Comparison of ENCODE assay signal across 2 cellular contexts in genomic region chr20:47675190-47676142, GRCh38.
TF ChIP-seq lines count a peak whose summit lies in the region.

No MANE protein-coding gene starts in this region.

TF ChIP-seq in GM23338, 12 proteins besides CTCF, POLR2A, EP300 and RAD21 (continued from another document):
- TF ChIP-seq ZNF331 (CRISPR knock-in tag; IDR thresholded peaks at IDR 0.05; ENCODE audit: low read depth), result no peak
- no peak for TF ChIP-seq EZH2 (IDR thresholded peaks at IDR 0.05; ENCODE audit: low read depth, unreplicated experiment)
- no peak for TF ChIP-seq NANOG (IDR thresholded peaks at IDR 0.05; ENCODE audit: borderline replicate concordance)
- no peak for TF ChIP-seq CREB1 (CRISPR knock-in tag; IDR thresholded peaks at IDR 0.05; ENCODE audit: low read depth)
- no peak for TF ChIP-seq STAT1 (IDR thresholded peaks at IDR 0.05; ENCODE audit: unreplicated experiment)
- TF ChIP-seq EZH2phosphoT487 (IDR thresholded peaks at IDR 0.05; ENCODE audit: unreplicated experiment), result no peak
- no peak for TF ChIP-seq ETS1 (IDR thresholded peaks at IDR 0.05)
- TF ChIP-seq, protein P1, sequence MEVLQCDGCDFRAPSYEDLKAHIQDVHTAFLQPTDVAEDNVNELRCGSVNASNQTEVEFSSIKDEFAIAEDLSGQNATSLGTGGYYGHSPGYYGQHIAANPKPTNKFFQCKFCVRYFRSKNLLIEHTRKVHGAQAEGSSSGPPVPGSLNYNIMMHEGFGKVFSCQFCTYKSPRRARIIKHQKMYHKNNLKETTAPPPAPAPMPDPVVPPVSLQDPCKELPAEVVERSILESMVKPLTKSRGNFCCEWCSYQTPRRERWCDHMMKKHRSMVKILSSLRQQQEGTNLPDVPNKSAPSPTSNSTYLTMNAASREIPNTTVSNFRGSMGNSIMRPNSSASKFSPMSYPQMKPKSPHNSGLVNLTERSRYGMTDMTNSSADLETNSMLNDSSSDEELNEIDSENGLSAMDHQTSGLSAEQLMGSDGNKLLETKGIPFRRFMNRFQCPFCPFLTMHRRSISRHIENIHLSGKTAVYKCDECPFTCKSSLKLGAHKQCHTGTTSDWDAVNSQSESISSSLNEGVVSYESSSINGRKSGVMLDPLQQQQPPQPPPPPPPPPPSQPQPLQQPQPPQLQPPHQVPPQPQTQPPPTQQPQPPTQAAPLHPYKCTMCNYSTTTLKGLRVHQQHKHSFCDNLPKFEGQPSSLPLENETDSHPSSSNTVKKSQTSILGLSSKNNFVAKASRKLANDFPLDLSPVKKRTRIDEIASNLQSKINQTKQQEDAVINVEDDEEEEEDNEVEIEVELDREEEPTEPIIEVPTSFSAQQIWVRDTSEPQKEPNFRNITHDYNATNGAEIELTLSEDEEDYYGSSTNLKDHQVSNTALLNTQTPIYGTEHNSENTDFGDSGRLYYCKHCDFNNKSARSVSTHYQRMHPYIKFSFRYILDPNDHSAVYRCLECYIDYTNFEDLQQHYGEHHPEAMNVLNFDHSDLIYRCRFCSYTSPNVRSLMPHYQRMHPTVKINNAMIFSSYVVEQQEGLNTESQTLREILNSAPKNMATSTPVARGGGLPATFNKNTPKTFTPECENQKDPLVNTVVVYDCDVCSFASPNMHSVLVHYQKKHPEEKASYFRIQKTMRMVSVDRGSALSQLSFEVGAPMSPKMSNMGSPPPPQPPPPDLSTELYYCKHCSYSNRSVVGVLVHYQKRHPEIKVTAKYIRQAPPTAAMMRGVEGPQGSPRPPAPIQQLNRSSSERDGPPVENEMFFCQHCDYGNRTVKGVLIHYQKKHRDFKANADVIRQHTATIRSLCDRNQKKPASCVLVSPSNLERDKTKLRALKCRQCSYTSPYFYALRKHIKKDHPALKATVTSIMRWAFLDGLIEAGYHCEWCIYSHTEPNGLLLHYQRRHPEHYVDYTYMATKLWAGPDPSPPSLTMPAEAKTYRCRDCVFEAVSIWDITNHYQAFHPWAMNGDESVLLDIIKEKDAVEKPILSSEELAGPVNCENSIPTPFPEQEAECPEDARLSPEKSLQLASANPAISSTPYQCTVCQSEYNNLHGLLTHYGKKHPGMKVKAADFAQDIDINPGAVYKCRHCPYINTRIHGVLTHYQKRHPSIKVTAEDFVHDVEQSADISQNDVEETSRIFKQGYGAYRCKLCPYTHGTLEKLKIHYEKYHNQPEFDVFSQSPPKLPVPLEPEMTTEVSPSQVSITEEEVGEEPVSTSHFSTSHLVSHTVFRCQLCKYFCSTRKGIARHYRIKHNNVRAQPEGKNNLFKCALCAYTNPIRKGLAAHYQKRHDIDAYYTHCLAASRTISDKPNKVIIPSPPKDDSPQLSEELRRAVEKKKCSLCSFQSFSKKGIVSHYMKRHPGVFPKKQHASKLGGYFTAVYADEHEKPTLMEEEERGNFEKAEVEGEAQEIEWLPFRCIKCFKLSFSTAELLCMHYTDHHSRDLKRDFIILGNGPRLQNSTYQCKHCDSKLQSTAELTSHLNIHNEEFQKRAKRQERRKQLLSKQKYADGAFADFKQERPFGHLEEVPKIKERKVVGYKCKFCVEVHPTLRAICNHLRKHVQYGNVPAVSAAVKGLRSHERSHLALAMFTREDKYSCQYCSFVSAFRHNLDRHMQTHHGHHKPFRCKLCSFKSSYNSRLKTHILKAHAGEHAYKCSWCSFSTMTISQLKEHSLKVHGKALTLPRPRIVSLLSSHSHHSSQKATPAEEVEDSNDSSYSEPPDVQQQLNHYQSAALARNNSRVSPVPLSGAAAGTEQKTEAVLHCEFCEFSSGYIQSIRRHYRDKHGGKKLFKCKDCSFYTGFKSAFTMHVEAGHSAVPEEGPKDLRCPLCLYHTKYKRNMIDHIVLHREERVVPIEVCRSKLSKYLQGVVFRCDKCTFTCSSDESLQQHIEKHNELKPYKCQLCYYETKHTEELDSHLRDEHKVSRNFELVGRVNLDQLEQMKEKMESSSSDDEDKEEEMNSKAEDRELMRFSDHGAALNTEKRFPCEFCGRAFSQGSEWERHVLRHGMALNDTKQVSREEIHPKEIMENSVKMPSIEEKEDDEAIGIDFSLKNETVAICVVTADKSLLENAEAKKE (CRISPR knock-in tag; IDR thresholded peaks at IDR 0.05), result no peak
- TF ChIP-seq ZNF114 (CRISPR knock-in tag; IDR thresholded peaks at IDR 0.05), result no peak

TF ChIP-seq in IMR-90, 13 proteins besides CTCF, POLR2A, EP300 and RAD21:
- TF ChIP-seq, protein P2, sequence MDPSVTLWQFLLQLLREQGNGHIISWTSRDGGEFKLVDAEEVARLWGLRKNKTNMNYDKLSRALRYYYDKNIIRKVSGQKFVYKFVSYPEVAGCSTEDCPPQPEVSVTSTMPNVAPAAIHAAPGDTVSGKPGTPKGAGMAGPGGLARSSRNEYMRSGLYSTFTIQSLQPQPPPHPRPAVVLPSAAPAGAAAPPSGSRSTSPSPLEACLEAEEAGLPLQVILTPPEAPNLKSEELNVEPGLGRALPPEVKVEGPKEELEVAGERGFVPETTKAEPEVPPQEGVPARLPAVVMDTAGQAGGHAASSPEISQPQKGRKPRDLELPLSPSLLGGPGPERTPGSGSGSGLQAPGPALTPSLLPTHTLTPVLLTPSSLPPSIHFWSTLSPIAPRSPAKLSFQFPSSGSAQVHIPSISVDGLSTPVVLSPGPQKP (IDR thresholded peaks at IDR 0.05; ENCODE audit: borderline replicate concordance, low read depth, low read length), result no peak
- no peak for TF ChIP-seq FOS (IDR thresholded peaks at IDR 0.05; ENCODE audit: low read depth, low read length)
- 0 out of 2 replicates have a peak, but pooled peaks have one; percentile 8 for TF ChIP-seq CEBPB (IDR thresholded peaks at IDR 0.05; ENCODE audit: low read depth, low read length)
- no peak for TF ChIP-seq CHD1 (IDR thresholded peaks at IDR 0.05; ENCODE audit: low read depth, low read length)
- TF ChIP-seq MXI1 (IDR thresholded peaks at IDR 0.05; ENCODE audit: borderline replicate concordance, low read depth, low read length), result no peak
- no peak for TF ChIP-seq MAFK (IDR thresholded peaks at IDR 0.05; ENCODE audit: low read depth, low read length)
- no peak for TF ChIP-seq SMC3 (IDR thresholded peaks at IDR 0.05; ENCODE audit: low read depth, low read length)
- no peak for TF ChIP-seq RFX5 (IDR thresholded peaks at IDR 0.05; ENCODE audit: low read depth, low read length)
- no peak for TF ChIP-seq RCOR1 (IDR thresholded peaks at IDR 0.05; ENCODE audit: insufficient replicate concordance, low read length)
TF ChIP-seq in IMR-90: peak in this region for 1.
